Comparison of ENCODE assay signal across 1 cellular context in the genomic region with DNA sequence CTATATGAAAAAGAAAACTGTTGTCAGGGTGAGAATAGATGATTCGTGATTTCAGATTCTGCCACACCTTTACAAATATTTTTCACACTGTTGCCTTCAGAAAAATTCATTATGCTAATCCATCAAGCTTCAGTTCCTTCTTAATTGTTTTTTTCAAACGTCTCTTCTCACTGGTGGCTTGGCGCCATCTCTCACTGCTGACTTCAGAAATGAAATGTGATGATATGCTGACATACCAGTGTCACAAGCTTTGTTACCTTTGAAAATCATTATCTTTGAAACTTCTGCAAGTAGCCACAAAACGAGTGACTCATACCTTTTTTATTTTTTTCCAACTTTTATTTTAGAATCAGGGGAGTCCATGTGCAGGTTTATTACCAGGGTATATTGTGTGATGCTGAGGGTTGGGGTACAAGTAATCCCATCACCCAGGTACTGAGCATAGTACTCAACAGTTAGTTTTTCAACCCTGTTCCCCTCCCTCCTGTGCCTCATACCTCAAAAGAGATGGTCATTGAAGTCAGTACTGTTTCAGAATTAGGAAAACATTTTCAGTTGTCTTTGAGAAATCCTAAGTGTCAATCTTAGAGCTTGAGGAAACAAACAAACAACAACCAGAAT.
TF ChIP-seq lines count a peak whose summit lies in the region.

No MANE protein-coding gene starts in this region.

TF ChIP-seq in H1, 55 proteins besides CTCF, POLR2A, EP300 and RAD21 (continued from another document):
- TF ChIP-seq POLR2AphosphoS5 (IDR thresholded peaks at IDR 0.05; ENCODE audit: low read depth, low read length) (no peak), RBBP5 (IDR thresholded peaks at IDR 0.05; ENCODE audit: borderline replicate concordance, low read depth, low read length) (no peak), HDAC6 (IDR thresholded peaks at IDR 0.05; ENCODE audit: low read depth, low read length) (no peak), CHD1 (IDR thresholded peaks at IDR 0.05; ENCODE audit: low read depth, low read length) (no peak)
TF ChIP-seq in H1: peak in this region for 0.
